Comparison of ENCODE assay signal across 22 cellular contexts in the genomic region with DNA sequence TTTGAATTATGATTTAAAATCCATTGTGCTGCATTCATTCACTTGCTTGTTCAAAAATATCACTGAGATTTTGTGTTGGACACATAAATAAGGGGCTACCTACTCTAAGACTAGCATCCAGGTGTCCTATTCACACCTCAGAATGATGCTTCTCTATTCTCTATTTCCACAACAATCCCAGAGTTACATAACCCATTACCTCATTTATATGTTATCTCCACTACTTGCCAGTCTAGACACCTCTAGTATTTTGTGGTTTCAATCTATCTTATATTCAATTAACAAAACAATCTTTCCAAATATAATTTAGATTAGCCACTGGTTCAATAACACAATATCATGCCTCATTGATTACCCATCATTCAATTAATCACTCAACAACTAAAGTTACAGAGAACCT.
DNase-seq lines count a peak whose midpoint lies in the region; ATAC-seq and TF ChIP-seq lines count a peak whose summit lies in the region.
"Had no signal": no experiment of that assay in that cellular context is flagged by ENCODE, and none has a peak within 500 bp of the region (broad histone marks: within the 10 kb centered on the region; RNA-seq: fewer than 3 reads in every experiment).

No MANE protein-coding gene starts in this region.

- H3K27ac Mint-ChIP-seq in progenitor cell of endocrine pancreas, result peak overlapping the region; percentile 53
- H3K27ac Mint-ChIP-seq: CD14-positive monocyte; CD4-positive, alpha-beta memory T cell; CD4-positive, CD25-positive, alpha-beta regulatory T cell; CD8-positive, alpha-beta memory T cell had no signal

- peaks cover 15% of the 10 kb centered on the region for H3K9me3 Mint-ChIP-seq in progenitor cell of endocrine pancreas (ENCODE audit: low read depth)

- TF ChIP-seq CTCF in right lobe of liver (IDR thresholded peaks at IDR 0.05), result no peak
- no peak for TF ChIP-seq CTCF in progenitor cell of endocrine pancreas (IDR thresholded peaks at IDR 0.05; ENCODE audit: unreplicated experiment)
- no peak for TF ChIP-seq CTCF in omental fat pad (IDR thresholded peaks at IDR 0.05)

- no peaks in the 10 kb centered on the region for H3K9me3 ChIP-seq in right lobe of liver
- H3K9me3 ChIP-seq: A549, BE2C, BLaER1 had no signal

- H3K27ac ChIP-seq in right lobe of liver, result peak overlapping the region in 2 of 3 donors; percentile 42 to 53
- H3K27ac ChIP-seq: 22Rv1, A549, BLaER1 had no signal

- peaks cover 14% of the 10 kb centered on the region for H3K4me1 Mint-ChIP-seq in progenitor cell of endocrine pancreas (ENCODE audit: low read depth)
- H3K4me1 Mint-ChIP-seq: CD14-positive monocyte; CD4-positive, alpha-beta memory T cell; CD4-positive, CD25-positive, alpha-beta regulatory T cell; CD8-positive, alpha-beta memory T cell had no signal

- ATAC-seq in left lobe of liver (peak; percentile 29), right lobe of liver (peak in 2 of 4 donors; percentile 53 to 55), GM21717 (IDR thresholded peaks at IDR 0.05; ENCODE audit: unreplicated experiment) (no peak), omental fat pad (ENCODE audit: low FRiP score) (no peak)
- ATAC-seq: A549, GM12878 had no signal

- no peak overlapping the region for H3K4me3 ChIP-seq in right lobe of liver
- H3K4me3 ChIP-seq: A549, BLaER1, GM12878 had no signal

- no peak overlapping the region for H3K4me3 Mint-ChIP-seq in progenitor cell of endocrine pancreas (ENCODE audit: low read depth)
- H3K4me3 Mint-ChIP-seq: CD14-positive monocyte; CD4-positive, alpha-beta memory T cell; CD4-positive, CD25-positive, alpha-beta regulatory T cell; CD8-positive, alpha-beta memory T cell had no signal

- intact Hi-C loops in right lobe of liver (cut with DNase I), result no loop called here

- TF ChIP-seq POLR2A in right lobe of liver (IDR thresholded peaks at IDR 0.05), result no peak

- DNase-seq in left lobe of liver (ENCODE audit: low spot score) (no peak), right lobe of liver (no peak), progenitor cell of endocrine pancreas (ENCODE audit: low spot score, unreplicated experiment) (no peak), omental fat pad (ENCODE audit: low spot score) (no peak)
- DNase-seq: BE2C; C1 segment of cervical spinal cord; CD4-positive, alpha-beta memory T cell; CD4-positive, CD25-positive, alpha-beta regulatory T cell; CD8-positive, alpha-beta memory T cell; COR-L47; DMS 273 treated with DMSO at 0.1 percent for 48 hours; DMS153; DMS79; DND-41; EL; GDM1 had no signal

- H3K36me3 ChIP-seq in right lobe of liver, result no peaks in the 10 kb centered on the region
- H3K36me3 ChIP-seq: BE2C, BLaER1 had no signal

- H3K27me3 Mint-ChIP-seq in progenitor cell of endocrine pancreas, result peaks cover 24% of the 10 kb centered on the region
- H3K27me3 Mint-ChIP-seq: CD4-positive, alpha-beta memory T cell had no signal

- H3K4me1 ChIP-seq in right lobe of liver, result peaks cover 0 to 18% (median 2%) of the 10 kb centered on the region in 4 donors
- H3K4me1 ChIP-seq: A549, BE2C, BLaER1 had no signal

- no peaks in the 10 kb centered on the region for H3K27me3 ChIP-seq in right lobe of liver
- H3K27me3 ChIP-seq: BE2C, BLaER1 had no signal

- peaks cover 1% of the 10 kb centered on the region for H3K36me3 Mint-ChIP-seq in progenitor cell of endocrine pancreas (ENCODE audit: insufficient read depth)
- H3K36me3 Mint-ChIP-seq: CD14-positive monocyte; CD4-positive, alpha-beta memory T cell; CD4-positive, CD25-positive, alpha-beta regulatory T cell; CD8-positive, alpha-beta memory T cell had no signal
